8 cellular contexts compared by ENCODE assay signal in the genomic region with DNA sequence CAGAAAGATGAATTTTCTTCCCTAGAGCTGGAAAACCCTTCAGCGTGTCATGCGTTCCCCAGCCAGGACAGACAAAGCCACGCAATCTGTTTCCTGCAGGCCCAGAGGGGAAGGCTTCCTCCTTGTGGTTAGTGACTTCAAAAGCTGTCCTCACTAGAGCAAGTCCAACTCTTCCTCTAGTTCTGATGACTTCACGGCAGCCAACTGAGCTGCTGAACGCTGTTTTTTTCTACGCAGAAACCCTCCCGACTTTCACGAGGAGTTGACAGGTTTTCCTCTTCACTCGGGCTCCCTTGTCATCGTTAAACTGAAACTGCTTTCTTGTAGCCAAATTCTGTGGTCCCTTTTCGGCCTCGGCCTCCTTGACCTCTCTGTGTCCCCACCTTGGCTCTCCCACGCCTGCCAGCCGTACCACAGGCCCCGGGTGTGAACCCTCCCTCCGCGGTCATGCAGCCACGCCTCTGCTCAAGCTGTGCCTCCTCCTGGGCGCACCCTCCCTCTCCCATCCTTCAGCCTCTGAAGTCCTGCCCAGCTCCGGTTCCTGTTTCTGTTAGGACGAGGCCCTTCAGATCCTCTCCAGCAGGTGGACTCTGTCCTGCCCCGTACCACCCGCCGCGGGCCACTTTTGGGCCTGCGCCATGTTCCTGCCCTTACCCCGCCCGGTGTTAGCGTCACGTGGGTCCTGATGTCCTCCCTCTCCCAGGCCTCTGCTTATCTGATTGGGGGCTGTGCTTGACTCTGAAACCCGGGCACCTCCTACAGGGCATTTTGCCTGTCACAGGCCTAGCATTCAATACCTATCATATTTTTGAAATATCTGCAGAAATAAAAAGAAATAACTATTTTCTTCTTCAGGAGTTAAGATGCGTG. TPM values are rescaled to one million over a fixed set of nuclear protein-coding genes. Genes with fewer than 3 reads are reported as not detected.
A peak's percentile ranks its signal among the peaks of the same experiment; 100 is the strongest.
DNase-seq lines count a peak whose midpoint lies in the region; ATAC-seq, FAIRE-seq and TF ChIP-seq lines count a peak whose summit lies in the region.

No MANE protein-coding gene starts in this region.

- intact Hi-C loops in mucosa of descending colon (cut with DNase I, micrococcal nuclease) = no loop called here

- no peak for TF ChIP-seq EP300 in H1 (IDR thresholded peaks at IDR 0.05; ENCODE audit: borderline replicate concordance in 1 of 2, low read depth in 2 of 2, low read length in 2 of 2)

- POLR2A ChIA-PET in AG04449 (lab: Yijun Ruan, JAX) (interaction anchor here (0.6 to 0.8 kb wide), 2 partner anchors 175 to 189 kb away, joined by 3 read pairs; no protein-coding TSS in a partner anchor), H1 (lab: Charles Lee; ENCODE audit: partially characterized antibody) (interaction anchor here (0.8 kb wide), 1 partner anchor 13 kb away, joined by 4 read pairs; no protein-coding TSS in a partner anchor)

- H2BK20ac ChIP-seq in H1 (ENCODE audit: low read length) = no peak overlapping the region

- peaks cover 10% of the 10 kb centered on the region for H3K79me1 ChIP-seq in H1 (ENCODE audit: low read depth, low read length)

- no peak overlapping the region for H3K56ac ChIP-seq in H1 (replicated peaks; ENCODE audit: insufficient read length, low read depth, low read length)

- peaks cover 7 to 18% of the 10 kb centered on the region in 2 experiments for H4K20me1 ChIP-seq in H1 (replicated peaks in 1 of 2; ENCODE audit: control insufficient read depth in 1 of 2, insufficient read depth in 2 of 2, low read length in 2 of 2)

- DNase-seq in AG04449 (ENCODE audit: low read depth, low spot score) (peak; percentile 24), NCI-H774 (lab: John Stamatoyannopoulos, UW) (peak; percentile 80), H1 (ENCODE audit: low read depth in 1 of 2, low spot score in 2 of 2) (no peak), mucosa of descending colon (peak; percentile 96 to 97 (median 97))
- DNase-seq in activated CD8-positive, alpha-beta memory T cell treated with anti-CD3 and anti-CD28 coated beads for 4 hours (ENCODE audit: low read depth in 2 of 2) = peak; percentile 38 to 56
- peak; percentile 33 to 48 for DNase-seq in stimulated activated CD8-positive, alpha-beta memory T cell treated with anti-CD3 and anti-CD28 coated beads, Interleukin-4, amount 100 ng/mL, for 4 hours (ENCODE audit: low read depth in 2 of 2, low spot score in 1 of 2)

- no peaks in the 10 kb centered on the region for H3K23me2 ChIP-seq in H1 (ENCODE audit: low read depth, low read length)

- H3K9me3 ChIP-seq in H1 (ENCODE audit: insufficient read depth in 2 of 2, low read depth in 1 of 2, low read length in 1 of 2) = no peaks in the 10 kb centered on the region
- no peaks in the 10 kb centered on the region for H3K9me3 ChIP-seq in mucosa of descending colon

- H3K27ac ChIP-seq in H1 (ENCODE audit: low read depth, low read length) = no peak overlapping the region

- H3K4me1 ChIP-seq in H1 (replicated peaks in 1 of 4; ENCODE audit: control insufficient read depth in 3 of 4, insufficient read depth in 4 of 4, low read length in 3 of 4) = peaks cover 10 to 27% (median 24%) of the 10 kb centered on the region in 4 experiments; a peak in 6 of 7 replicates
- peaks cover 20% of the 10 kb centered on the region for H3K4me1 ChIP-seq in mucosa of descending colon (ENCODE audit: low read depth)

- no peak overlapping the region for H3K4me2 ChIP-seq in H1 (ENCODE audit: insufficient read depth in 1 of 2, low read depth in 2 of 2, low read length in 2 of 2)

- no peak overlapping the region for H3K4ac ChIP-seq in H1 (replicated peaks; ENCODE audit: insufficient read length, low read depth, low read length)

- peak overlapping the region; percentile 64; the same call in 1 of the 2 replicates for H2BK5ac ChIP-seq in H1 (ENCODE audit: low read depth, low read length)

- H4K5ac ChIP-seq in H1 (ENCODE audit: insufficient read length, low read depth, low read length) = no peak overlapping the region

- no peak overlapping the region for H2AK5ac ChIP-seq in H1 (ENCODE audit: low read depth, low read length)

- H3K36me3 ChIP-seq in H1 (ENCODE audit: control insufficient read depth in 2 of 4, insufficient read depth in 4 of 4, low read length in 3 of 4) (no peaks in the 10 kb centered on the region), mucosa of descending colon (ENCODE audit: low read depth) (no peaks in the 10 kb centered on the region)

- H4K91ac ChIP-seq in H1 (replicated peaks; ENCODE audit: insufficient read length, low read length) = no peak overlapping the region

- TF ChIP-seq RAD21 in H1 (IDR thresholded peaks at IDR 0.05 in 1 of 2, conservative IDR thresholded peaks at IDR 0.05 in 1 of 2; ENCODE audit: low read depth in 2 of 2, low read length in 2 of 2) = no peak; a peak in 2 of 4 replicates

- no peak overlapping the region for H3K9ac ChIP-seq in H1 (replicated peaks in 1 of 4; ENCODE audit: extremely low read depth in 1 of 4, low read depth in 3 of 4, low read length in 3 of 4)

- FAIRE-seq in H1 (lab: Jason Lieb, UNC) = no peak

- H3K4me3 ChIP-seq in AG04449 (ENCODE audit: low read depth, low read length) = peak overlapping the region; percentile 46
- no peak overlapping the region for H3K4me3 ChIP-seq in H1 (ENCODE audit: extremely low read depth in 1 of 4, insufficient read depth in 2 of 4, low read depth in 3 of 4, low read length in 4 of 4)
- H3K4me3 ChIP-seq in mucosa of descending colon = no peak overlapping the region

- no peak overlapping the region for H4K8ac ChIP-seq in H1 (ENCODE audit: extremely low read depth, insufficient read depth, low read length)

- no peak overlapping the region for H3K14ac ChIP-seq in H1 (ENCODE audit: insufficient read length)

- H2BK12ac ChIP-seq in H1 (ENCODE audit: low read depth, low read length) = no peak overlapping the region

- no peak overlapping the region for H2BK120ac ChIP-seq in H1 (replicated peaks; ENCODE audit: low read depth, low read length)

- no peak overlapping the region for H2BK15ac ChIP-seq in H1 (ENCODE audit: low read length)

- no peak overlapping the region for H3K18ac ChIP-seq in H1 (ENCODE audit: extremely low read depth, low read length)

- TF ChIP-seq POLR2A in H1 (IDR thresholded peaks at IDR 0.05; ENCODE audit: control extremely low read depth in 1 of 2, low read depth in 2 of 2, low read length in 2 of 2) = no peak

- no peak overlapping the region for H3K23ac ChIP-seq in H1 (ENCODE audit: insufficient read length)

- WGBS in H1 (ENCODE audit: extremely low coverage in 1 of 2, insufficient coverage in 1 of 2, insufficient read length in 1 of 2, insufficient replicate concordance in 2 of 2, low coverage in 1 of 2, low lambda C conversion rate in 2 of 2, missing lambda C conversion rate in 1 of 2), 2 experiments = 86% methylated on average over 30 of the region's 32 CpGs; no CpG with 5 or more reads in 1 of the 2 experiments

- H3K27me3 ChIP-seq in H1 (replicated peaks in 1 of 4; ENCODE audit: control insufficient read depth in 3 of 4, extremely low read depth in 1 of 4, insufficient read depth in 3 of 4, low read length in 3 of 4) = no peaks in the 10 kb centered on the region

- TF ChIP-seq CTCF in AG04449 (IDR thresholded peaks at IDR 0.05; ENCODE audit: insufficient read depth, low read length, missing control alignments) (peak; percentile 18), H1 (IDR thresholded peaks at IDR 0.05; ENCODE audit: control extremely low read depth in 1 of 3, insufficient read depth in 1 of 3, low read depth in 1 of 3, low read length in 3 of 3) (peak in 1 of 3 experiments; percentile 34; a peak in 2 of 4 replicates), mucosa of descending colon (IDR thresholded peaks at IDR 0.05) (peak; percentile 57)

- CTCF ChIA-PET in AG04449 (lab: Yijun Ruan, JAX) = interaction anchor here (0.5 to 1.3 kb wide), 6 partner anchors 8 to 417 kb away, joined by 3 to 5 read pairs (median 3); no protein-coding TSS in a partner anchor
- CTCF ChIA-PET in H1 (lab: Charles Lee; ENCODE audit: partially characterized antibody) = interaction anchor here (0.7 to 1.7 kb wide), 12 partner anchors 9 to 208 kb away, joined by 3 to 9 read pairs (median 4); partner anchors contain the start of gene CUX1

- peaks cover 13 to 95% of the 10 kb centered on the region in 2 experiments for H3K79me2 ChIP-seq in H1 (ENCODE audit: control insufficient read depth in 1 of 2, insufficient read depth in 2 of 2, low read length in 2 of 2)

- H2AFZ ChIP-seq in H1 (ENCODE audit: low read length) = no peak overlapping the region

- ATAC-seq in GM18873 (IDR thresholded peaks at IDR 0.05; ENCODE audit: low FRiP score, unreplicated experiment) (peak; percentile 94), HG03135 (IDR thresholded peaks at IDR 0.05; ENCODE audit: unreplicated experiment) (peak; percentile 88), mucosa of descending colon (peak; percentile 98)

TF ChIP-seq in H1, 55 proteins besides CTCF, POLR2A, EP300 and RAD21:
- TF ChIP-seq, protein P1, sequence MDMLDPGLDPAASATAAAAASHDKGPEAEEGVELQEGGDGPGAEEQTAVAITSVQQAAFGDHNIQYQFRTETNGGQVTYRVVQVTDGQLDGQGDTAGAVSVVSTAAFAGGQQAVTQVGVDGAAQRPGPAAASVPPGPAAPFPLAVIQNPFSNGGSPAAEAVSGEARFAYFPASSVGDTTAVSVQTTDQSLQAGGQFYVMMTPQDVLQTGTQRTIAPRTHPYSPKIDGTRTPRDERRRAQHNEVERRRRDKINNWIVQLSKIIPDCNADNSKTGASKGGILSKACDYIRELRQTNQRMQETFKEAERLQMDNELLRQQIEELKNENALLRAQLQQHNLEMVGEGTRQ (IDR thresholded peaks at IDR 0.05; ENCODE audit: low read length) = no peak
- TF ChIP-seq NANOG (IDR thresholded peaks at IDR 0.05; ENCODE audit: insufficient read depth, low read depth, low read length, poor library complexity, severe bottlenecking) = no peak
- no peak for TF ChIP-seq JUN (IDR thresholded peaks at IDR 0.05; ENCODE audit: low read depth, low read length)
- no peak for TF ChIP-seq GABPA (IDR thresholded peaks at IDR 0.05; ENCODE audit: borderline replicate concordance, insufficient read depth, low read length)
- no peak for TF ChIP-seq CTBP2 (IDR thresholded peaks at IDR 0.05; ENCODE audit: borderline replicate concordance, insufficient read depth, insufficient read length, low read length)
- TF ChIP-seq PHF8 (conservative IDR thresholded peaks at IDR 0.05; ENCODE audit: low read depth, low read length) = no peak
- TF ChIP-seq GTF2F1 (IDR thresholded peaks at IDR 0.05; ENCODE audit: borderline replicate concordance, low read depth, low read length) = no peak

RNA-seq across cellular contexts. Expression of gene CUX1, which starts 39.3 kb away (rescaled TPM):
- total RNA-seq in H1 (2021; fragmentation: NEBNext Ultra II Directional; extraction: Animal tissue kit (Norgen Biotek cat#: 25700)) = 53.8 and 65.9 TPM in 2 replicates
- polyA plus RNA-seq in H1 (2011; rRNA removed) = 21.6 and 33.1 TPM in 2 replicates
- polyA plus RNA-seq in H1 (2011; cell fraction: cytosol; rRNA removed) = 17.0 TPM
- 36.0 TPM for polyA plus RNA-seq in H1 (2011; cell fraction: nucleus; rRNA removed)
- polyA plus RNA-seq in H1 (2012, experiment 1 of 2) = 21.0 to 31.0 TPM (median 29.1 TPM) in 4 replicates
- polyA plus RNA-seq in H1 (2012, experiment 2 of 2) = 18.8 TPM
- 32.6 TPM for polyA plus RNA-seq in H1 (2013, experiment 1 of 2)
- polyA plus RNA-seq in H1 (2013, experiment 2 of 2) = 35.1 TPM
- 34.6 and 44.1 TPM in 2 replicates for polyA minus RNA-seq in H1 (2011; rRNA and poly(A)+ RNA removed)
- 30.0 TPM for polyA minus RNA-seq in H1 (2011; cell fraction: cytosol; rRNA and poly(A)+ RNA removed)
- 71.2 TPM for polyA minus RNA-seq in H1 (2011; cell fraction: nucleus; rRNA and poly(A)+ RNA removed)
- 100 to 1,000 TPM in 2 of 3 donors, 10 to 100 TPM in 1; 85.2 to 167 (median 120) TPM for total RNA-seq in mucosa of descending colon

Comparison
In these comparisons a context has a peak if more than half of its experiments do, and no peak if none do; other contexts are left out.
1. DNase-seq: peak in AG04449 (single experiment), NCI-H774 (single experiment), activated CD8-positive, alpha-beta memory T cell treated with anti-CD3 and anti-CD28 coated beads for 4 hours (2 of 2), mucosa of descending colon (3 of 3) and stimulated activated CD8-positive, alpha-beta memory T cell treated with anti-CD3 and anti-CD28 coated beads, Interleukin-4, amount 100 ng/mL, for 4 hours (2 of 2); none in H1 (0 of 2).
2. Peak in every context shown above with its lines, with median percentiles within 50 percentile points of each other: ATAC-seq.